Comparison of ENCODE assay signal across 8 cellular contexts in genomic region chr1:30085814-30086770, GRCh38.
DNase-seq lines count a peak whose midpoint lies in the region; ATAC-seq and TF ChIP-seq lines count a peak whose summit lies in the region.

No MANE protein-coding gene starts in this region.

- in situ Hi-C loops in astrocyte of the cerebellum (cut with HindIII; ENCODE audit: low sequenced_read_pairs), result no loop called here

- no peak for ATAC-seq in HG03097 (IDR thresholded peaks at IDR 0.05; ENCODE audit: low FRiP score, unreplicated experiment)
- ATAC-seq in HG03442 (IDR thresholded peaks at IDR 0.05; ENCODE audit: unreplicated experiment), result no peak

- H3K9ac ChIP-seq in ES-I3 (ENCODE audit: low read depth, low read length), result peak overlapping the region; percentile 30; the same call in 1 of the 2 replicates

- peak; percentile 40 for DNase-seq in NCI-H1694 (lab: John Stamatoyannopoulos, UW)
- no peak for DNase-seq in astrocyte of the cerebellum (ENCODE audit: low read depth)
- peak; percentile 28 to 47 for DNase-seq in stimulated activated CD4-positive, alpha-beta T cell treated with anti-CD3 and anti-CD28 coated beads, Interleukin-2, amount 100 ng/mL, for 48 hours
- DNase-seq in LoVo (ENCODE audit: low spot score), result no peak

- TF ChIP-seq CTCF in astrocyte of the cerebellum (IDR thresholded peaks at IDR 0.05; ENCODE audit: low read depth, low read length, missing control alignments), result peak; percentile 68

- H3K4me3 ChIP-seq in astrocyte of the cerebellum (ENCODE audit: low read depth, low read length) (peak overlapping the region; percentile 9), iPS-18c (ENCODE audit: insufficient read depth, low read depth, low read length) (peak overlapping the region; percentile 40; the same call in 1 of the 2 replicates)

- peaks cover 12% of the 10 kb centered on the region for H3K4me1 ChIP-seq in ES-I3 (ENCODE audit: insufficient read depth, low read length)

- H3K9me3 ChIP-seq in ES-I3 (ENCODE audit: control insufficient read depth, insufficient read depth, low read length) (no peaks in the 10 kb centered on the region; the same call in 1 of the 2 replicates), iPS-18c (ENCODE audit: control insufficient read depth, insufficient read depth, low read length) (no peaks in the 10 kb centered on the region)

- H3K36me3 ChIP-seq in ES-I3 (ENCODE audit: insufficient read depth, low read length), result no peaks in the 10 kb centered on the region

Comparison
In these comparisons a context has a peak if more than half of its experiments do, and no peak if none do; other contexts are left out.
1. DNase-seq: peak in NCI-H1694 (single experiment) and stimulated activated CD4-positive, alpha-beta T cell treated with anti-CD3 and anti-CD28 coated beads, Interleukin-2, amount 100 ng/mL, for 48 hours (2 of 2); none in astrocyte of the cerebellum (single experiment) and LoVo (single experiment).